Comparison of ENCODE assay signal across 22 cellular contexts in the genomic region with DNA sequence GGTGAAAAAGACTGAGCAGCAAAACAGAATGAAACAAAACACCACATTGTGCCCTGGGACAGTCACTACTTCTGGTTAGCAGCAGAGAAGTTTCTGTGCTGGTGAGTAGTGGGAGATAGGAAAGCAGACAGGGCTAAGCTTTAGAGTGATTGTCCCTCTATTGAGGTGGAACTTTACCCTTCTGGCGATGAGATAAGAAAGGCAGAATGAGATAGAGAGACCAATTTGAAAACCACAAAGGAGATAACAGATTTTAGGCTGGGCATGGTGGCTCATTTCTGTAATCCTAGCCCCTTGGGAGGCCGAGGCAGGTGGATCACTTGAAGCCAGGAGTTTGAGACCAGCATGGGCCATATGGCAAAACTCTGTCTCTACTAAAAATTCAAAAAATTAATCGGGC.
DNase-seq lines count a peak whose midpoint lies in the region; ATAC-seq, FAIRE-seq and TF ChIP-seq lines count a peak whose summit lies in the region.
"Had no signal": no experiment of that assay in that cellular context is flagged by ENCODE, and none has a peak within 500 bp of the region (broad histone marks: within the 10 kb centered on the region; RNA-seq: fewer than 3 reads in every experiment).

No MANE protein-coding gene starts in this region.

- H3K9me3 Mint-ChIP-seq in activated T-helper 17 cell treated with anti-CD3 and anti-CD28 coated beads, Interleukin-2, amount 50 U/mL, for 72 hours, result peaks cover 4% of the 10 kb centered on the region
- peaks cover 4% of the 10 kb centered on the region for H3K9me3 Mint-ChIP-seq in Calu3 (ENCODE audit: low read depth, unreplicated experiment)

- no peaks in the 10 kb centered on the region for H3K27me3 Mint-ChIP-seq in activated T-helper 17 cell treated with anti-CD3 and anti-CD28 coated beads, Interleukin-2, amount 50 U/mL, for 72 hours
- no peaks in the 10 kb centered on the region for H3K27me3 Mint-ChIP-seq in Calu3 (ENCODE audit: unreplicated experiment)

- CTCF ChIA-PET in K562 (lab: Yijun Ruan, JAX; ENCODE audit: low intra/inter-chr PET ratio) (no interaction called here), Calu3 (lab: Charles Lee) (no interaction called here)

- no peaks in the 10 kb centered on the region for H3K9me3 ChIP-seq in K562 (replicated peaks; ENCODE audit: control insufficient read depth, insufficient read depth, low read depth, low read length)
- H3K9me3 ChIP-seq: MG63, SK-N-SH had no signal

- H3K4me3 Mint-ChIP-seq in activated T-helper 17 cell treated with anti-CD3 and anti-CD28 coated beads, Interleukin-2, amount 50 U/mL, for 72 hours, result no peak overlapping the region
- H3K4me3 Mint-ChIP-seq in Calu3 (ENCODE audit: low read depth, unreplicated experiment), result no peak overlapping the region
- H3K4me3 Mint-ChIP-seq: CD8-positive, alpha-beta memory T cell had no signal

- 0% methylated on average over 3 of the region's 3 CpGs for WGBS in K562 (ENCODE audit: insufficient coverage, low coverage, missing lambda C conversion rate)

- intact Hi-C loops in K562 (cut with micrococcal nuclease), result no loop called here
- intact Hi-C loops in Calu3 (cut with micrococcal nuclease; ENCODE audit: unreplicated experiment), result no loop called here

- no peaks in the 10 kb centered on the region for H3K27me3 ChIP-seq in K562 (ENCODE audit: control insufficient read depth in 2 of 2, insufficient read depth in 2 of 2, low read length in 2 of 2)
- H3K27me3 ChIP-seq: BLaER1 treated with 17β-estradiol and CSF1 and Interleukin-3, amounts not matched to agents 10 nM and 100 nM; MG63 had no signal

- H3K9ac ChIP-seq in K562 (ENCODE audit: insufficient read depth in 1 of 2, low read depth in 2 of 2, low read length in 2 of 2), result no peak overlapping the region
- H3K9ac ChIP-seq: BLaER1 treated with 17β-estradiol and CSF1 and Interleukin-3, amounts not matched to agents 10 nM and 100 nM; SK-N-SH had no signal

- no peak for FAIRE-seq in K562 (lab: Jason Lieb, UNC)
- no peak for FAIRE-seq in GM12892 (lab: Jason Lieb, UNC)
- FAIRE-seq: GM12891, GM18507, H1, RCC 7860 had no signal

- H2AFZ ChIP-seq in K562 (ENCODE audit: low read depth, low read length), result no peak overlapping the region

- peak; percentile 17 for DNase-seq in CMK (ENCODE audit: low read depth)
- peak; percentile 35 for DNase-seq in HuH-7 (ENCODE audit: low spot score)
- peak; percentile 31 for DNase-seq in NCI-H524 treated with DMSO at 0.1 percent for 48 hours (lab: John Stamatoyannopoulos, UW)
- no peak for DNase-seq in K562 (ENCODE audit: extremely low read depth in 1 of 4, low spot score in 3 of 4)
- DNase-seq in GM12892 (ENCODE audit: insufficient read length), result no peak
- DNase-seq in GM03348 (ENCODE audit: low spot score), result no peak
- no peak for DNase-seq in Calu3
- DNase-seq: CD8-positive, alpha-beta memory T cell; Kasumi-1; MG63; NCI-H1048; NCI-H2081; NCI-H2227 treated with DMSO at 0.1 percent for 48 hours; NCI-H526; SK-N-SH had no signal

- H4K20me1 ChIP-seq in K562 (replicated peaks; ENCODE audit: control insufficient read depth, insufficient read depth, low read length), result no peaks in the 10 kb centered on the region
- H4K20me1 ChIP-seq: BLaER1 treated with 17β-estradiol and CSF1 and Interleukin-3, amounts not matched to agents 10 nM and 100 nM had no signal

- no peaks in the 10 kb centered on the region for H3K4me1 Mint-ChIP-seq in activated T-helper 17 cell treated with anti-CD3 and anti-CD28 coated beads, Interleukin-2, amount 50 U/mL, for 72 hours
- no peaks in the 10 kb centered on the region for H3K4me1 Mint-ChIP-seq in Calu3 (ENCODE audit: low read depth, unreplicated experiment)
- H3K4me1 Mint-ChIP-seq: CD8-positive, alpha-beta memory T cell had no signal

- no peak overlapping the region for H3K27ac Mint-ChIP-seq in activated T-helper 17 cell treated with anti-CD3 and anti-CD28 coated beads, Interleukin-2, amount 50 U/mL, for 72 hours
- H3K27ac Mint-ChIP-seq in Calu3 (ENCODE audit: unreplicated experiment), result no peak overlapping the region
- H3K27ac Mint-ChIP-seq: CD8-positive, alpha-beta memory T cell had no signal

- no peak overlapping the region for H3K27ac ChIP-seq in K562 (ENCODE audit: extremely low read depth, low read depth, low read length)
- H3K27ac ChIP-seq: BLaER1 treated with 17β-estradiol and CSF1 and Interleukin-3, amounts not matched to agents 10 nM and 100 nM had no signal

- no peaks in the 10 kb centered on the region for H3K9me1 ChIP-seq in K562 (ENCODE audit: control insufficient read depth, insufficient read depth, low read length)

- no peak overlapping the region for H3K4me3 ChIP-seq in K562
- H3K4me3 ChIP-seq: BLaER1 treated with 17β-estradiol and CSF1 and Interleukin-3, amounts not matched to agents 10 nM and 100 nM; MG63 had no signal

- TF ChIP-seq EP300 in K562 (IDR thresholded peaks at IDR 0.05; ENCODE audit: low read length), result no peak

- no peaks in the 10 kb centered on the region for H3K79me2 ChIP-seq in K562 (ENCODE audit: control insufficient read depth, insufficient read depth, low read length)

- TF ChIP-seq POLR2A in K562 (conservative IDR thresholded peaks at IDR 0.05) (no peak), GM12892 (IDR thresholded peaks at IDR 0.05; ENCODE audit: low read depth, low read length) (no peak)

- no peak overlapping the region for H3K4me2 ChIP-seq in K562 (ENCODE audit: insufficient read depth, low read length)
- H3K4me2 ChIP-seq: BLaER1 treated with 17β-estradiol and CSF1 and Interleukin-3, amounts not matched to agents 10 nM and 100 nM; SK-N-SH had no signal

- in situ Hi-C loops in K562 (cut with MboI), result no loop called here

- no peaks in the 10 kb centered on the region for H3K36me3 Mint-ChIP-seq in activated T-helper 17 cell treated with anti-CD3 and anti-CD28 coated beads, Interleukin-2, amount 50 U/mL, for 72 hours (ENCODE audit: low read depth)
- no peaks in the 10 kb centered on the region for H3K36me3 Mint-ChIP-seq in Calu3 (ENCODE audit: insufficient read depth, unreplicated experiment)

- no peaks in the 10 kb centered on the region for H3K4me1 ChIP-seq in K562 (replicated peaks in 1 of 2; ENCODE audit: control insufficient read depth in 2 of 2, insufficient read depth in 2 of 2, low read length in 2 of 2)
- H3K4me1 ChIP-seq: BLaER1 treated with 17β-estradiol and CSF1 and Interleukin-3, amounts not matched to agents 10 nM and 100 nM had no signal

- POLR2A ChIA-PET in K562 (lab: Yijun Ruan, JAX), result no interaction called here

- BruUV-seq in K562 (replicated peaks; lab: Mats Ljungman, UMichigan) (no TSS peak), Calu3 (replicated peaks; lab: Mats Ljungman, UMichigan) (no TSS peak)

- ATAC-seq in K562, result 0 out of 3 replicates have a peak, but pooled peaks have one; percentile 37
- no peak for ATAC-seq in activated T-helper 17 cell treated with anti-CD3 and anti-CD28 coated beads, Interleukin-2, amount 50 U/mL, for 72 hours (replicated peaks)
- ATAC-seq: Right ventricle myocardium inferior had no signal

- no peaks in the 10 kb centered on the region for H3K36me3 ChIP-seq in K562 (ENCODE audit: control insufficient read depth, insufficient read depth, low read length)
- H3K36me3 ChIP-seq: BLaER1 treated with 17β-estradiol and CSF1 and Interleukin-3, amounts not matched to agents 10 nM and 100 nM; MG63 had no signal

- no peak for TF ChIP-seq RAD21 in K562 (CRISPR knock-in tag; conservative IDR thresholded peaks at IDR 0.05 in 1 of 2, IDR thresholded peaks at IDR 0.05 in 1 of 2)

- no peak for TF ChIP-seq CTCF in K562 (IDR thresholded peaks at IDR 0.05 in 2 of 3, conservative IDR thresholded peaks at IDR 0.05 in 1 of 3; ENCODE audit: insufficient read depth in 2 of 3, low read depth in 1 of 3, low read length in 3 of 3)
- TF ChIP-seq CTCF in Calu3 (IDR thresholded peaks at IDR 0.05; ENCODE audit: unreplicated experiment), result no peak

TF ChIP-seq in K562, 482 proteins besides CTCF, POLR2A, EP300 and RAD21 (continues in another document):
- TF ChIP-seq YBX1 (IDR thresholded peaks at IDR 0.05) (no peak), RCOR1 (IDR thresholded peaks at IDR 0.05; ENCODE audit: borderline replicate concordance in 1 of 2, low read depth in 2 of 2, low read length in 2 of 2) (peak in 1 of 2 experiments; percentile 62; a peak in 1 of 4 replicates), ZNF146 (CRISPR knock-in tag; IDR thresholded peaks at IDR 0.05; ENCODE audit: unreplicated experiment) (no peak), BRF2 (IDR thresholded peaks at IDR 0.05; ENCODE audit: borderline replicate concordance, insufficient read depth, insufficient read length) (no peak), ARID1B (IDR thresholded peaks at IDR 0.05) (peak; percentile 13; the same call in 1 of the 2 replicates), TEAD4 (IDR thresholded peaks at IDR 0.05; ENCODE audit: low read length) (peak; percentile 34; the same call in 1 of the 2 replicates), TEAD4 (CRISPR knock-in tag; IDR thresholded peaks at IDR 0.05; ENCODE audit: borderline replicate concordance) (no peak)
- TF ChIP-seq, protein P1, sequence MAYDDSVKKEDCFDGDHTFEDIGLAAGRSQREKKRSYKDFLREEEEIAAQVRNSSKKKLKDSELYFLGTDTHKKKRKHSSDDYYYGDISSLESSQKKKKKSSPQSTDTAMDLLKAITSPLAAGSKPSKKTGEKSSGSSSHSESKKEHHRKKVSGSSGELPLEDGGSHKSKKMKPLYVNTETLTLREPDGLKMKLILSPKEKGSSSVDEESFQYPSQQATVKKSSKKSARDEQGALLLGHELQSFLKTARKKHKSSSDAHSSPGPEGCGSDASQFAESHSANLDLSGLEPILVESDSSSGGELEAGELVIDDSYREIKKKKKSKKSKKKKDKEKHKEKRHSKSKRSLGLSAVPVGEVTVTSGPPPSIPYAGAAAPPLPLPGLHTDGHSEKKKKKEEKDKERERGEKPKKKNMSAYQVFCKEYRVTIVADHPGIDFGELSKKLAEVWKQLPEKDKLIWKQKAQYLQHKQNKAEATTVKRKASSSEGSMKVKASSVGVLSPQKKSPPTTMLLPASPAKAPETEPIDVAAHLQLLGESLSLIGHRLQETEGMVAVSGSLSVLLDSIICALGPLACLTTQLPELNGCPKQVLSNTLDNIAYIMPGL (CRISPR knock-in tag; IDR thresholded peaks at IDR 0.05), result no peak

Comparison
In these comparisons a context has a peak if more than half of its experiments do, and no peak if none do; other contexts are left out.
1. DNase-seq: peak in CMK (single experiment), HuH-7 (single experiment) and NCI-H524 treated with DMSO at 0.1 percent for 48 hours (single experiment); none in K562 (0 of 4), GM12892 (single experiment), GM03348 (single experiment) and Calu3 (single experiment).